ENCODE assay signal across 1 cellular context in genomic region chr12:23533699-23534098, GRCh38.
TF ChIP-seq lines count a peak whose summit lies in the region.

No MANE protein-coding gene starts in this region.

TF ChIP-seq in K562, 482 proteins besides CTCF, POLR2A, EP300 and RAD21 (continued from another document):
- no peak for TF ChIP-seq PBX2 (CRISPR knock-in tag; IDR thresholded peaks at IDR 0.05; ENCODE audit: low read depth)
- no peak for TF ChIP-seq PBX2 (tag; conservative IDR thresholded peaks at IDR 0.05; ENCODE audit: low read depth)
- TF ChIP-seq ZNF239 (CRISPR knock-in tag; IDR thresholded peaks at IDR 0.05): no peak
- TF ChIP-seq ZNF586 (CRISPR knock-in tag; conservative IDR thresholded peaks at IDR 0.05): no peak
TF ChIP-seq in K562: peak in this region for 2.
